12 cellular contexts compared by ENCODE assay signal in the genomic region with DNA sequence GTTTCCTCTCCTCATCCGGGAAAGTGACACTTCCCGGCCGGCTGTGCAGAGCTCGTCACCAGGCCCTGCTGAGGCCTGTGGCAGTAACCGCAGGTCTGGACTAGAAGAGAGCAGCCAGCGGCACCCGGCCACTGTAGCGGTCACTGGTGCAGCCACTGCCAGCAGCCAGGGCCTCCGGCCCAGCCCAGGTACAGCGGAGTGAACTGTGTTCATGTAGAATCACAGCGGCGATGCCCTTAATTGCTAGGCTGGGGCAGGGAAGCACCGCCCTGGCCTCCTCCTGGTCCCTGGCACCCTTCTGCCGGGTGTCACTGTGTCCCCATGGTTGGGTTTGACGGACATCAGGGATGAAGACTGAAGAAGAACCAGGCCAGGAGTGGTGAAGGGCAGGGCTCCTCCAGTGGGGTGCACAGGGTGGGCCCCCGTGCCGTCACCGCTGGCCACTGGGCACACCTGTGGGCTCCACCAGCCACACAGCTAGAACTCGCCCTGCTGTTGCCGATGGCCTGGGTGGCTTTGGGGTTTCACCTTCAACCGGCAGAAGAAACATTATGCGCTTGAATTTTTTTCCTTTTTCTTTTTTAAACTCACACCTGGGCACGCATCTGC.
DNase-seq lines count a peak whose midpoint lies in the region; ATAC-seq, FAIRE-seq and TF ChIP-seq lines count a peak whose summit lies in the region.
"Had no signal": no experiment of that assay in that cellular context is flagged by ENCODE, and none has a peak within 500 bp of the region (broad histone marks: within the 10 kb centered on the region; RNA-seq: fewer than 3 reads in every experiment).

No MANE protein-coding gene starts in this region.

- peaks cover 3 to 9% of the 10 kb centered on the region in 2 experiments for H3K36me3 ChIP-seq in keratinocyte (ENCODE audit: control insufficient read depth in 2 of 2, extremely low read depth in 1 of 2, insufficient read depth in 2 of 2, low read length in 2 of 2)
- peaks cover 0 to 71% (median 17%) of the 10 kb centered on the region in 6 donors for H3K36me3 ChIP-seq in spleen

- H3K27me3 Mint-ChIP-seq in activated T-cell treated with anti-CD3 and anti-CD28 coated beads, Interleukin-2, amount 50 U/mL, for 24 hours = no peaks in the 10 kb centered on the region
- no peaks in the 10 kb centered on the region for H3K27me3 Mint-ChIP-seq in activated T-helper 1 cell treated with anti-CD3 and anti-CD28 coated beads, Interleukin-12 subunit alpha, Interleukin-12 subunit beta, Interleukin-2, Interleukin-4 antibody, amounts not matched to agents 30 ng/mL and 10 ng/mL and 1 ng/mL, durations not matched to agents 14 hours and 24 hours and 36 hours (ENCODE audit: insufficient read depth)

- WGBS in spleen, 5 donors = 79 to 87% (median 85%) methylated on average over 17 to 23 of the region's 23 CpGs

- intact Hi-C loops in activated T-helper 1 cell treated with anti-CD3 and anti-CD28 coated beads, Interleukin-12 subunit alpha, Interleukin-12 subunit beta, Interleukin-2, Interleukin-4 antibody, amounts not matched to agents 30 ng/mL and 10 ng/mL and 1 ng/mL, durations not matched to agents 14 hours and 24 hours and 36 hours (cut with micrococcal nuclease) = no loop called here
- intact Hi-C loops in spleen (cut with DNase I; ENCODE audit: low total_unique reads) = no loop called here

- H3K27ac ChIP-seq in keratinocyte (ENCODE audit: control insufficient read depth, insufficient read depth, low read length) = peak overlapping the region; percentile 96
- peak overlapping the region in 6 of 8 donors; percentile 13 to 75 (median 50) for H3K27ac ChIP-seq in spleen

- H3K4me1 ChIP-seq in keratinocyte (ENCODE audit: control insufficient read depth, extremely low read depth, insufficient read depth, low read length) (peaks cover 22% of the 10 kb centered on the region), spleen (peaks cover 0 to 30% (median 17%) of the 10 kb centered on the region in 6 donors)

- H3K4me3 Mint-ChIP-seq in activated T-cell treated with anti-CD3 and anti-CD28 coated beads, Interleukin-2, amount 50 U/mL, for 24 hours = no peak overlapping the region
- H3K4me3 Mint-ChIP-seq in activated T-helper 1 cell treated with anti-CD3 and anti-CD28 coated beads, Interleukin-12 subunit alpha, Interleukin-12 subunit beta, Interleukin-2, Interleukin-4 antibody, amounts not matched to agents 30 ng/mL and 10 ng/mL and 1 ng/mL, durations not matched to agents 14 hours and 24 hours and 36 hours = peak overlapping the region; percentile 30
- H3K4me3 Mint-ChIP-seq: mesothelial cell of epicardium had no signal

- no peak for TF ChIP-seq CTCF in keratinocyte (optimal IDR thresholded peaks at IDR 0.05 in 1 of 3, IDR thresholded peaks at IDR 0.05 in 1 of 3, conservative IDR thresholded peaks at IDR 0.05 in 1 of 3; ENCODE audit: extremely low read depth in 1 of 3, insufficient read depth in 2 of 3, low read length in 3 of 3)
- TF ChIP-seq CTCF in spleen (IDR thresholded peaks at IDR 0.05 in 8 of 11, conservative IDR thresholded peaks at IDR 0.05 in 3 of 11) = no peak

- no peaks in the 10 kb centered on the region for H3K79me2 ChIP-seq in keratinocyte (ENCODE audit: control insufficient read depth, insufficient read depth, low read length)

- no peaks in the 10 kb centered on the region for H3K9me3 Mint-ChIP-seq in activated T-cell treated with anti-CD3 and anti-CD28 coated beads, Interleukin-2, amount 50 U/mL, for 24 hours
- H3K9me3 Mint-ChIP-seq in activated T-helper 1 cell treated with anti-CD3 and anti-CD28 coated beads, Interleukin-12 subunit alpha, Interleukin-12 subunit beta, Interleukin-2, Interleukin-4 antibody, amounts not matched to agents 30 ng/mL and 10 ng/mL and 1 ng/mL, durations not matched to agents 14 hours and 24 hours and 36 hours = no peaks in the 10 kb centered on the region
- H3K9me3 Mint-ChIP-seq: mesothelial cell of epicardium had no signal

- dilution Hi-C loops in keratinocyte (cut with MboI; ENCODE audit: extremely low pct_ligation_motif_present, low sequenced_read_pairs) = no loop called here

- peaks cover 32% of the 10 kb centered on the region for H3K4me1 Mint-ChIP-seq in activated T-cell treated with anti-CD3 and anti-CD28 coated beads, Interleukin-2, amount 50 U/mL, for 24 hours (ENCODE audit: low read depth)
- peaks cover 40% of the 10 kb centered on the region for H3K4me1 Mint-ChIP-seq in activated T-helper 1 cell treated with anti-CD3 and anti-CD28 coated beads, Interleukin-12 subunit alpha, Interleukin-12 subunit beta, Interleukin-2, Interleukin-4 antibody, amounts not matched to agents 30 ng/mL and 10 ng/mL and 1 ng/mL, durations not matched to agents 14 hours and 24 hours and 36 hours (ENCODE audit: low read depth)
- H3K4me1 Mint-ChIP-seq: mesothelial cell of epicardium had no signal

- H3K27me3 ChIP-seq in keratinocyte (ENCODE audit: control insufficient read depth, extremely low read depth, insufficient read depth, low read length) = no peaks in the 10 kb centered on the region
- no peaks in the 10 kb centered on the region for H3K27me3 ChIP-seq in spleen (replicated peaks in 1 of 7)

- no peak for DNase-seq in activated T-cell treated with anti-CD3 and anti-CD28 coated beads, Interleukin-2, amount 50 U/mL, for 24 hours
- no peak for DNase-seq in activated T-cell treated with anti-CD3 and anti-CD28 coated beads for 4 hours
- no peak for DNase-seq in activated T-helper 1 cell treated with anti-CD3 and anti-CD28 coated beads, Interleukin-12 subunit alpha, Interleukin-12 subunit beta, Interleukin-2, Interleukin-4 antibody, amounts not matched to agents 30 ng/mL and 10 ng/mL and 1 ng/mL, durations not matched to agents 14 hours and 24 hours and 36 hours (ENCODE audit: low spot score)
- DNase-seq in keratinocyte (ENCODE audit: low read depth, low spot score) = no peak
- no peak for DNase-seq in spleen
- DNase-seq: effector memory CD4-positive, alpha-beta T cell; NCI-H510A treated with DMSO at 0.1 percent for 48 hours had no signal

- H4K20me1 ChIP-seq in keratinocyte (ENCODE audit: control insufficient read depth, extremely low read depth, insufficient read depth, low read length) = no peaks in the 10 kb centered on the region

- peak overlapping the region; percentile 82 for H3K9ac ChIP-seq in keratinocyte (ENCODE audit: control insufficient read depth, extremely low read depth, insufficient read depth, low read length)

- H3K9me3 ChIP-seq in keratinocyte (ENCODE audit: control insufficient read depth, low read depth, low read length) (no peaks in the 10 kb centered on the region), spleen (no peaks in the 10 kb centered on the region)

- H3K27ac Mint-ChIP-seq in activated T-cell treated with anti-CD3 and anti-CD28 coated beads, Interleukin-2, amount 50 U/mL, for 24 hours = peak overlapping the region; percentile 81
- peak overlapping the region; percentile 88 for H3K27ac Mint-ChIP-seq in activated T-helper 1 cell treated with anti-CD3 and anti-CD28 coated beads, Interleukin-12 subunit alpha, Interleukin-12 subunit beta, Interleukin-2, Interleukin-4 antibody, amounts not matched to agents 30 ng/mL and 10 ng/mL and 1 ng/mL, durations not matched to agents 14 hours and 24 hours and 36 hours
- H3K27ac Mint-ChIP-seq: mesothelial cell of epicardium had no signal

- peak overlapping the region; percentile 18 for H3K4me2 ChIP-seq in keratinocyte (ENCODE audit: control insufficient read depth, extremely low read depth, insufficient read depth, low read depth, low read length)

- H3K4me3 ChIP-seq in keratinocyte (ENCODE audit: control insufficient read depth in 2 of 3, extremely low read depth in 1 of 3, insufficient read depth in 2 of 3, low read depth in 1 of 3, low read length in 3 of 3) (peak overlapping the region in 1 of 3 experiments; percentile 5), spleen (no peak overlapping the region)

- TF ChIP-seq POLR2A in spleen (IDR thresholded peaks at IDR 0.05) = no peak

- peak overlapping the region; percentile 42 for H2AFZ ChIP-seq in keratinocyte (ENCODE audit: control insufficient read depth, low read length)

- H3K36me3 Mint-ChIP-seq in activated T-cell treated with anti-CD3 and anti-CD28 coated beads, Interleukin-2, amount 50 U/mL, for 24 hours (ENCODE audit: low read depth) = peaks cover 77% of the 10 kb centered on the region
- H3K36me3 Mint-ChIP-seq in activated T-helper 1 cell treated with anti-CD3 and anti-CD28 coated beads, Interleukin-12 subunit alpha, Interleukin-12 subunit beta, Interleukin-2, Interleukin-4 antibody, amounts not matched to agents 30 ng/mL and 10 ng/mL and 1 ng/mL, durations not matched to agents 14 hours and 24 hours and 36 hours (ENCODE audit: low read depth) = peaks cover 42% of the 10 kb centered on the region

- ATAC-seq in GM21737 (IDR thresholded peaks at IDR 0.05; ENCODE audit: unreplicated experiment) (no peak), GM21447 (IDR thresholded peaks at IDR 0.05; ENCODE audit: unreplicated experiment) (no peak), HG03342 (IDR thresholded peaks at IDR 0.05; ENCODE audit: unreplicated experiment) (no peak)

- H3K9me1 ChIP-seq in keratinocyte (ENCODE audit: control insufficient read depth, extremely low read depth, insufficient read depth, low read length) = no peaks in the 10 kb centered on the region

- no peak for FAIRE-seq in keratinocyte (lab: Jason Lieb, UNC)
- FAIRE-seq: G401.6 had no signal
